ENCODE assay signal across 8 cellular contexts in genomic region chr7:17123020-17123419, GRCh38.
A peak's percentile ranks its signal among the peaks of the same experiment; 100 is the strongest.
DNase-seq lines count a peak whose midpoint lies in the region; ATAC-seq and TF ChIP-seq lines count a peak whose summit lies in the region.

No MANE protein-coding gene starts in this region.

- no peaks in the 10 kb centered on the region for H3K27me3 Mint-ChIP-seq in activated T-helper 17 cell treated with anti-CD3 and anti-CD28 coated beads, Interleukin-2, amount 50 U/mL, for 72 hours
- H3K27me3 Mint-ChIP-seq in osteocyte (ENCODE audit: unreplicated experiment), result no peaks in the 10 kb centered on the region

- peaks cover 30% of the 10 kb centered on the region for H3K4me1 Mint-ChIP-seq in activated T-helper 17 cell treated with anti-CD3 and anti-CD28 coated beads, Interleukin-2, amount 50 U/mL, for 72 hours
- H3K4me1 Mint-ChIP-seq in osteocyte (ENCODE audit: unreplicated experiment), result peaks cover 21% of the 10 kb centered on the region

- H3K36me3 ChIP-seq in BE2C, result no peaks in the 10 kb centered on the region

- H3K9me3 ChIP-seq in BE2C, result no peaks in the 10 kb centered on the region

- DNase-seq in osteocyte (ENCODE audit: extremely low spot score, unreplicated experiment) (no peak), NCI-H128 (lab: John Stamatoyannopoulos, UW; ENCODE audit: unreplicated experiment) (no peak), BE2C (no peak), activated gamma-delta T cell (lab: John Stamatoyannopoulos, UW) (no peak), NCI-H2081 treated with DMSO at 0.1 percent for 48 hours (lab: John Stamatoyannopoulos, UW) (no peak)

- H3K4me1 ChIP-seq in BE2C, result no peaks in the 10 kb centered on the region

- no peaks in the 10 kb centered on the region for H3K27me3 ChIP-seq in BE2C

- H3K36me3 Mint-ChIP-seq in activated T-helper 17 cell treated with anti-CD3 and anti-CD28 coated beads, Interleukin-2, amount 50 U/mL, for 72 hours (ENCODE audit: low read depth), result no peaks in the 10 kb centered on the region
- no peaks in the 10 kb centered on the region for H3K36me3 Mint-ChIP-seq in osteocyte (ENCODE audit: unreplicated experiment)

- ATAC-seq in GM18867 (IDR thresholded peaks at IDR 0.05; ENCODE audit: unreplicated experiment) (peak; percentile 59), HG03066 (IDR thresholded peaks at IDR 0.05; ENCODE audit: low read depth, unreplicated experiment) (peak; percentile 56)
- no peak for ATAC-seq in activated T-helper 17 cell treated with anti-CD3 and anti-CD28 coated beads, Interleukin-2, amount 50 U/mL, for 72 hours (replicated peaks)

- H3K9me3 Mint-ChIP-seq in activated T-helper 17 cell treated with anti-CD3 and anti-CD28 coated beads, Interleukin-2, amount 50 U/mL, for 72 hours, result peaks cover 8% of the 10 kb centered on the region
- H3K9me3 Mint-ChIP-seq in osteocyte (ENCODE audit: unreplicated experiment), result no peaks in the 10 kb centered on the region

- no peak overlapping the region for H3K4me3 ChIP-seq in BE2C (ENCODE audit: low read depth, low read length)

- no peak overlapping the region for H3K27ac Mint-ChIP-seq in activated T-helper 17 cell treated with anti-CD3 and anti-CD28 coated beads, Interleukin-2, amount 50 U/mL, for 72 hours
- peak overlapping the region; percentile 77 for H3K27ac Mint-ChIP-seq in osteocyte (ENCODE audit: unreplicated experiment)

- peak overlapping the region; percentile 22 for H3K4me3 Mint-ChIP-seq in activated T-helper 17 cell treated with anti-CD3 and anti-CD28 coated beads, Interleukin-2, amount 50 U/mL, for 72 hours
- H3K4me3 Mint-ChIP-seq in osteocyte (ENCODE audit: unreplicated experiment), result peak overlapping the region; percentile 49

- no peak for TF ChIP-seq CTCF in osteocyte (IDR thresholded peaks at IDR 0.05)
- no peak for TF ChIP-seq CTCF in BE2C (IDR thresholded peaks at IDR 0.05; ENCODE audit: low read depth, low read length)
